Comparison of ENCODE assay signal across 8 cellular contexts in the genomic region with DNA sequence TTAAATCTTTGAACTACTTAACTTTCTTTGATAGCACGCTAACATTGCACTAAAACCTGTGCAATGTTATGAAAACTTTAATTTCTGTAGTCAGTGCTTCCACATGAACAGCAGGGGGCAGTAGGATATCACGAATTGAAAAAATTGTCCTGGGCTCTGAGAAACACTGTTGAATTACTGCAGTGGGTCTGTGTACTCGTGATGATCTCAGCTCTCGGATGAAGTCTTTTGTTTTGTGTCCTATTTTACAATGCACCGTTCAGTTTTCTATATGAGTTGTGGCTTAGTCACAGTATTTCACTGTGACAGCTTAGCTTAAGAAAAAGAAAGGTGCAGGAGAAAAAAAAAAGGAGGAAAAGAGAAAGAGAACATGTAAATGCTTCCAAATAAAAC.
DNase-seq lines count a peak whose midpoint lies in the region; ATAC-seq and TF ChIP-seq lines count a peak whose summit lies in the region.

No MANE protein-coding gene starts in this region.

- in situ Hi-C loops in GM23248 (cut with MboI) = loop anchor here (25.0 kb wide), 1 partner anchor 1326 kb away; no protein-coding TSS in a partner anchor

- peak overlapping the region; percentile 43 for H3K27ac ChIP-seq in GM23248
- H3K27ac ChIP-seq in heart left ventricle = peak overlapping the region in 11 of 12 donors; percentile 16 to 70 (median 53)
- H3K27ac ChIP-seq in parathyroid adenoma = no peak overlapping the region

- H3K9me3 ChIP-seq in GM23248 (ENCODE audit: low read depth) (no peaks in the 10 kb centered on the region), heart left ventricle (no peaks in the 10 kb centered on the region), parathyroid adenoma (ENCODE audit: control insufficient read depth, low read length) (no peaks in the 10 kb centered on the region)

- H3K9me2 ChIP-seq in GM23248 (ENCODE audit: insufficient read depth) = no peaks in the 10 kb centered on the region

- H2AFZ ChIP-seq in GM23248 = peak overlapping the region; percentile 98
- H2AFZ ChIP-seq in parathyroid adenoma = peak overlapping the region; percentile 33

- H3K9ac ChIP-seq in GM23248 = peak overlapping the region; percentile 82
- no peak overlapping the region for H3K9ac ChIP-seq in parathyroid adenoma

- 0 out of 2 replicates have a peak, but pooled peaks cover 7% of the 10 kb centered on the region for H3F3A ChIP-seq in GM23248 (ENCODE audit: insufficient read depth)

- 0% methylated on average over 5 of the region's 5 CpGs for WGBS in GM23248 (ENCODE audit: low coverage in 1 of 2, low lambda C conversion rate in 2 of 2, missing lambda C conversion rate in 2 of 2), 2 experiments
- 2 to 3% (median 2%) methylated on average over 5 of the region's 5 CpGs for WGBS in heart left ventricle, 4 donors

- H4K20me1 ChIP-seq in GM23248 (ENCODE audit: insufficient read depth) = no peaks in the 10 kb centered on the region

- H3K36me3 ChIP-seq in GM23248 (ENCODE audit: low read depth) (no peaks in the 10 kb centered on the region), heart left ventricle (no peaks in the 10 kb centered on the region), parathyroid adenoma (ENCODE audit: control insufficient read depth, insufficient read depth, low read length) (no peaks in the 10 kb centered on the region)

- intact Hi-C loops in heart left ventricle (cut with DNase I) = loop anchor here in 9 of 10 donors (2.0 to 10.0 kb wide), 20 partner anchors 36 to 1319 kb away; a partner anchor contains a TSS

- H3K4me2 ChIP-seq in GM23248 (ENCODE audit: unreplicated experiment) (peak overlapping the region; percentile 94), parathyroid adenoma (ENCODE audit: low read length) (peak overlapping the region; percentile 39)

- peak; percentile 60 to 81 (median 74) for ATAC-seq in heart left ventricle
- no peak for ATAC-seq in HG02840 (IDR thresholded peaks at IDR 0.05; ENCODE audit: low FRiP score, unreplicated experiment)

- H3K27me3 ChIP-seq in GM23248 (replicated peaks; ENCODE audit: insufficient read depth) = no peaks in the 10 kb centered on the region
- no peaks in the 10 kb centered on the region for H3K27me3 ChIP-seq in heart left ventricle
- H3K27me3 ChIP-seq in parathyroid adenoma (ENCODE audit: control insufficient read depth, insufficient read depth, low read length) = no peaks in the 10 kb centered on the region

- no peak for TF ChIP-seq POLR2A in heart left ventricle (IDR thresholded peaks at IDR 0.05)

- peak; percentile 81 for DNase-seq in GM03348 (ENCODE audit: low spot score)
- peak; percentile 88 for DNase-seq in GM23248
- DNase-seq in LoVo (ENCODE audit: low spot score) = peak; percentile 71
- peak; percentile 85 for DNase-seq in RPMI7951 (ENCODE audit: low read depth)
- DNase-seq in amygdala (lab: John Stamatoyannopoulos, UW) = peak in 40 of 56 donors; percentile 2 to 84 (median 46)
- peak in 3 of 5 donors; percentile 31 to 60 (median 52) for DNase-seq in heart left ventricle

- H3K4me3 ChIP-seq in GM23248 (peak overlapping the region; percentile 90), heart left ventricle (peak overlapping the region in 11 of 12 donors; percentile 21 to 62 (median 49)), parathyroid adenoma (ENCODE audit: low read depth, low read length) (peak overlapping the region; percentile 47)

- H3K4me1 ChIP-seq in GM23248 (ENCODE audit: insufficient read depth) (peaks cover 7% of the 10 kb centered on the region; the same call in 1 of the 2 replicates), heart left ventricle (peaks cover 0 to 18% (median 8%) of the 10 kb centered on the region in 12 donors), parathyroid adenoma (peaks cover 2% of the 10 kb centered on the region)

- peaks cover 2% of the 10 kb centered on the region for H3K79me2 ChIP-seq in GM23248 (ENCODE audit: insufficient read depth)
- H3K79me2 ChIP-seq in parathyroid adenoma = peaks cover 18% of the 10 kb centered on the region

- TF ChIP-seq CTCF in heart left ventricle (IDR thresholded peaks at IDR 0.05) (peak; percentile 81 to 94 (median 89)), parathyroid adenoma (IDR thresholded peaks at IDR 0.05) (peak; percentile 92)
